ENCODE assay signal across 16 cellular contexts in genomic region chr11:104781037-104781436, GRCh38.
DNase-seq lines count a peak whose midpoint lies in the region; ATAC-seq, FAIRE-seq and TF ChIP-seq lines count a peak whose summit lies in the region.
"Had no signal": no experiment of that assay in that cellular context is flagged by ENCODE, and none has a peak within 500 bp of the region (broad histone marks: within the 10 kb centered on the region; RNA-seq: fewer than 3 reads in every experiment).

No MANE protein-coding gene starts in this region.

- H3K4me1 ChIP-seq in HUES48 (ENCODE audit: control insufficient read depth, insufficient read depth, low read length) = peaks cover 37% of the 10 kb centered on the region
- H3K4me1 ChIP-seq: HAP-1 had no signal

- no peak overlapping the region for H3K4me3 Mint-ChIP-seq in WTC11
- H3K4me3 Mint-ChIP-seq: CD4-positive, alpha-beta memory T cell; HFFc6 had no signal

- peaks cover 57% of the 10 kb centered on the region for H3K4me1 Mint-ChIP-seq in WTC11

- ATAC-seq in WTC11 = peak; percentile 36

- TF ChIP-seq CTCF in WTC11 (IDR thresholded peaks at IDR 0.05) = no peak

- no peaks in the 10 kb centered on the region for H3K36me3 ChIP-seq in HUES48 (ENCODE audit: control insufficient read depth, insufficient read depth, low read length)
- H3K36me3 ChIP-seq: HAP-1 had no signal

- no peaks in the 10 kb centered on the region; the same call in 1 of the 2 replicates for H3K27me3 Mint-ChIP-seq in WTC11 (ENCODE audit: low read depth)
- H3K27me3 Mint-ChIP-seq: CD4-positive, alpha-beta memory T cell had no signal

- no peaks in the 10 kb centered on the region; the same call in 1 of the 2 replicates for H3K9me3 ChIP-seq in HUES48 (ENCODE audit: control insufficient read depth, insufficient read depth, low read length)
- H3K9me3 ChIP-seq: HAP-1 had no signal

- H3K27ac ChIP-seq in HUES48 (ENCODE audit: low read depth, low read length) = peak overlapping the region; percentile 95

- CTCF ChIA-PET in WTC11 (lab: Charles Lee) = no interaction called here

- no peaks in the 10 kb centered on the region for H3K27me3 ChIP-seq in HUES48 (ENCODE audit: control insufficient read depth, insufficient read depth, low read length)

- peak overlapping the region; percentile 14; the same call in 1 of the 2 replicates for H3K4me3 ChIP-seq in HUES48 (ENCODE audit: low read depth, low read length)
- H3K4me3 ChIP-seq: HAP-1 had no signal

- no peak overlapping the region for H3K9ac ChIP-seq in HUES48 (ENCODE audit: low read depth, low read length)

- peaks cover 25% of the 10 kb centered on the region for H3K36me3 Mint-ChIP-seq in WTC11
- H3K36me3 Mint-ChIP-seq: CD4-positive, alpha-beta memory T cell had no signal

- no peak for TF ChIP-seq POLR2A in GM12891 (IDR thresholded peaks at IDR 0.05; ENCODE audit: low read depth, low read length)

- no peak for FAIRE-seq in GM12891 (lab: Jason Lieb, UNC)
- FAIRE-seq: GM12892 had no signal

- DNase-seq in WTC11 (ENCODE audit: low spot score) (no peak), iPS DF 4.7 (ENCODE audit: extremely low read depth, low spot score) (peak; percentile 33), inferior parietal cortex (ENCODE audit: extremely low spot score) (no peak), GM12891 (ENCODE audit: insufficient read length, low spot score) (no peak), SK-N-DZ (ENCODE audit: low spot score) (no peak)
- DNase-seq: C1 segment of cervical spinal cord; Calu3; CD4-positive, alpha-beta memory T cell; COR-L47; DMS53; DMS79 treated with DMSO at 0.1 percent for 48 hours; GF-D8; HFFc6 had no signal

- POLR2A ChIA-PET in WTC11 (lab: Charles Lee) = no interaction called here

- peak overlapping the region; percentile 98 for H3K27ac Mint-ChIP-seq in WTC11
- H3K27ac Mint-ChIP-seq: CD4-positive, alpha-beta memory T cell; HFFc6 had no signal

- peaks cover 18% of the 10 kb centered on the region for H3K9me3 Mint-ChIP-seq in WTC11
- H3K9me3 Mint-ChIP-seq: CD4-positive, alpha-beta memory T cell; HFFc6 had no signal

TF ChIP-seq in WTC11, 78 proteins besides CTCF, POLR2A, EP300 and RAD21:
- TF ChIP-seq ZNF396 (CRISPR knock-in tag; IDR thresholded peaks at IDR 0.05; ENCODE audit: borderline replicate concordance) (peak; percentile 38; the same call in 1 of the 2 replicates), RELA (CRISPR knock-in tag; IDR thresholded peaks at IDR 0.05; ENCODE audit: borderline replicate concordance) (no peak), IRF2 (CRISPR knock-in tag; IDR thresholded peaks at IDR 0.05; ENCODE audit: borderline replicate concordance, low read depth) (no peak), TP53 (CRISPR knock-in tag; IDR thresholded peaks at IDR 0.05) (no peak), ZNF263 (CRISPR knock-in tag; IDR thresholded peaks at IDR 0.05; ENCODE audit: low read depth) (no peak), ZNF219 (CRISPR knock-in tag; IDR thresholded peaks at IDR 0.05; ENCODE audit: borderline replicate concordance) (no peak)

TF ChIP-seq in GM12891, 5 proteins besides CTCF, POLR2A, EP300 and RAD21:
- TF ChIP-seq POLR2AphosphoS5 (IDR thresholded peaks at IDR 0.05; ENCODE audit: low read depth, low read length) = no peak
- no peak for TF ChIP-seq POU2F2 (IDR thresholded peaks at IDR 0.05; ENCODE audit: low read depth, low read length)
- no peak for TF ChIP-seq TAF1 (IDR thresholded peaks at IDR 0.05; ENCODE audit: low read depth, low read length)
- no peak for TF ChIP-seq SPI1 (IDR thresholded peaks at IDR 0.05; ENCODE audit: low read depth, low read length)
- TF ChIP-seq PAX5 (IDR thresholded peaks at IDR 0.05; ENCODE audit: insufficient read depth, low read length, severe bottlenecking) = no peak
